ENCODE assay signal across 17 cellular contexts in genomic region chr12:122085006-122085405, GRCh38. TPM values are rescaled to one million over a fixed set of nuclear protein-coding genes. Genes with fewer than 3 reads are reported as not detected.
DNase-seq lines count a peak whose midpoint lies in the region; ATAC-seq and TF ChIP-seq lines count a peak whose summit lies in the region.
"Had no signal": no experiment of that assay in that cellular context is flagged by ENCODE, and none has a peak within 500 bp of the region (broad histone marks: within the 10 kb centered on the region; RNA-seq: fewer than 3 reads in every experiment).

No MANE protein-coding gene starts in this region.

- no peak for TF ChIP-seq EP300 in stomach (IDR thresholded peaks at IDR 0.05)

- no peaks in the 10 kb centered on the region for H3K36me3 ChIP-seq in colonic mucosa
- H3K36me3 ChIP-seq in stomach: peaks cover 16 to 37% (median 32%) of the 10 kb centered on the region in 4 donors
- H3K36me3 ChIP-seq in brain microvascular endothelial cell (replicated peaks): peaks cover 31% of the 10 kb centered on the region

- no peak for TF ChIP-seq POLR2A in stomach (IDR thresholded peaks at IDR 0.05)

- no peaks in the 10 kb centered on the region for H3K27me3 ChIP-seq in colonic mucosa
- H3K27me3 ChIP-seq in stomach: no peaks in the 10 kb centered on the region
- H3K27me3 ChIP-seq in brain microvascular endothelial cell (replicated peaks): no peaks in the 10 kb centered on the region

- H3K4me1 ChIP-seq in colonic mucosa: peaks cover 40% of the 10 kb centered on the region
- peaks cover 65 to 99% (median 85%) of the 10 kb centered on the region in 4 donors for H3K4me1 ChIP-seq in stomach

- DNase-seq in Right ventricle myocardium superior (peak; percentile 24), left cardiac atrium (no peak), NCI-H82 (lab: John Stamatoyannopoulos, UW) (peak; percentile 95), colonic mucosa (peak; percentile 49), stomach (no peak), brain microvascular endothelial cell (no peak), epidermal melanocyte (ENCODE audit: insufficient read length, low spot score) (no peak)
- DNase-seq: DMS153, EL, H9, Karpas-422, MM.1S, NCI-H1105, NCI-H1694 treated with DMSO at 0.1 percent for 48 hours, NCI-H446 treated with DMSO at 0.1 percent for 48 hours, NCI-H748 treated with DMSO at 0.1 percent for 48 hours, SIG-M5 had no signal

- peak overlapping the region in 1 of 2 donors; percentile 65 for H3K9ac ChIP-seq in colonic mucosa (ENCODE audit: low read depth in 2 of 2, low read length in 2 of 2)

- TF ChIP-seq CTCF in colonic mucosa (IDR thresholded peaks at IDR 0.05) (no peak), stomach (IDR thresholded peaks at IDR 0.05) (no peak), brain microvascular endothelial cell (IDR thresholded peaks at IDR 0.05; ENCODE audit: low read depth, low read length, missing control alignments) (no peak)

- ATAC-seq in Right ventricle myocardium superior (ENCODE audit: poor library complexity): no peak
- ATAC-seq in left cardiac atrium: no peak

- intact Hi-C loops in Right ventricle myocardium superior (cut with DNase I): no loop called here
- intact Hi-C loops in left cardiac atrium (cut with DNase I): no loop called here
- intact Hi-C loops in colonic mucosa (cut with DNase I): no loop called here
- intact Hi-C loops in stomach (cut with DNase I; ENCODE audit: low total_unique reads): no loop called here

- no peak overlapping the region for H3K27ac ChIP-seq in colonic mucosa
- H3K27ac ChIP-seq in stomach: peak overlapping the region in 3 of 5 donors; percentile 28 to 82 (median 69)
- H3K27ac ChIP-seq in brain microvascular endothelial cell: no peak overlapping the region

- H3K9me3 ChIP-seq in colonic mucosa: no peaks in the 10 kb centered on the region
- H3K9me3 ChIP-seq in stomach: no peaks in the 10 kb centered on the region

- 72 to 87% (median 84%) methylated on average over 10 of the region's 10 CpGs for WGBS in stomach, 5 donors

- in situ Hi-C loops in brain microvascular endothelial cell (cut with HindIII; ENCODE audit: low pct_ligation_motif_present, low sequenced_read_pairs): no loop called here

- H3K4me3 ChIP-seq in colonic mucosa: no peak overlapping the region
- no peak overlapping the region for H3K4me3 ChIP-seq in stomach
- no peak overlapping the region for H3K4me3 ChIP-seq in brain microvascular endothelial cell (ENCODE audit: low read depth, low read length)

RNA-seq across cellular contexts. Expression of gene MLXIP, which starts 6.5 kb away (rescaled TPM):
- total RNA-seq in Right ventricle myocardium superior (22.6 TPM), left cardiac atrium (10 to 100 TPM; 30.8 to 31.3 TPM), colonic mucosa (100 to 1,000 TPM; 158 to 201 TPM), stomach (100 to 1,000 TPM in 1 of 5 donors, 10 to 100 TPM in 4; 34.5 to 140 (median 37.1) TPM)
- 10 to 100 TPM; 12.3 to 28.0 (median 16.6) TPM for polyA plus RNA-seq in stomach

Comparison
In these comparisons a context has a peak if more than half of its experiments do, and no peak if none do; other contexts are left out.
1. DNase-seq: peak in Right ventricle myocardium superior (single experiment), NCI-H82 (single experiment) and colonic mucosa (single experiment); none in left cardiac atrium (single experiment), stomach (single experiment), brain microvascular endothelial cell (single experiment) and epidermal melanocyte (single experiment).
2. H3K27ac ChIP-seq: peak in stomach (3 of 5); none in colonic mucosa (single experiment) and brain microvascular endothelial cell (single experiment).